In genomic region chr14:96201157-96201556, GRCh38 we compare ENCODE assay signal across 2 cellular contexts.
TF ChIP-seq lines count a peak whose summit lies in the region.

No MANE protein-coding gene starts in this region.

TF ChIP-seq in A549, 52 proteins besides CTCF, POLR2A, EP300 and RAD21:
- TF ChIP-seq POLR2AphosphoS2 (conservative IDR thresholded peaks at IDR 0.05; ENCODE audit: low read length) (no peak), SREBF2 (IDR thresholded peaks at IDR 0.05) (no peak), ESRRA (IDR thresholded peaks at IDR 0.05; ENCODE audit: borderline replicate concordance, low read length) (no peak), ZNF302 (CRISPR knock-in tag; IDR thresholded peaks at IDR 0.05) (no peak), ZSCAN20 (CRISPR knock-in tag; IDR thresholded peaks at IDR 0.05) (no peak), FOXS1 (CRISPR knock-in tag; IDR thresholded peaks at IDR 0.05) (no peak), HDAC2 (IDR thresholded peaks at IDR 0.05) (no peak), TFCP2L1 (CRISPR knock-in tag; IDR thresholded peaks at IDR 0.05) (no peak), HOXB5 (CRISPR knock-in tag; IDR thresholded peaks at IDR 0.05) (no peak), CHD2 (IDR thresholded peaks at IDR 0.05; ENCODE audit: low read length, partially characterized antibody) (no peak), CHD4 (IDR thresholded peaks at IDR 0.05; ENCODE audit: borderline replicate concordance) (no peak), ZC3H11A (IDR thresholded peaks at IDR 0.05) (no peak), HEYL (CRISPR knock-in tag; IDR thresholded peaks at IDR 0.05) (no peak), TP53 (CRISPR knock-in tag; IDR thresholded peaks at IDR 0.05) (no peak), MAZ (IDR thresholded peaks at IDR 0.05; ENCODE audit: borderline replicate concordance, low read depth, low read length) (no peak)
- TF ChIP-seq, protein P1, sequence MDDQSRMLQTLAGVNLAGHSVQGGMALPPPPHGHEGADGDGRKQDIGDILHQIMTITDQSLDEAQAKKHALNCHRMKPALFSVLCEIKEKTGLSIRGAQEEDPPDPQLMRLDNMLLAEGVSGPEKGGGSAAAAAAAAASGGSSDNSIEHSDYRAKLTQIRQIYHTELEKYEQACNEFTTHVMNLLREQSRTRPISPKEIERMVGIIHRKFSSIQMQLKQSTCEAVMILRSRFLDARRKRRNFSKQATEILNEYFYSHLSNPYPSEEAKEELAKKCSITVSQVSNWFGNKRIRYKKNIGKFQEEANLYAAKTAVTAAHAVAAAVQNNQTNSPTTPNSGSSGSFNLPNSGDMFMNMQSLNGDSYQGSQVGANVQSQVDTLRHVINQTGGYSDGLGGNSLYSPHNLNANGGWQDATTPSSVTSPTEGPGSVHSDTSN (IDR thresholded peaks at IDR 0.05) = no peak

TF ChIP-seq in H1, 55 proteins besides CTCF, POLR2A, EP300 and RAD21:
- TF ChIP-seq KDM5A (IDR thresholded peaks at IDR 0.05; ENCODE audit: low read length) (no peak), SIN3A (conservative IDR thresholded peaks at IDR 0.05 in 1 of 2, IDR thresholded peaks at IDR 0.05 in 1 of 2; ENCODE audit: low read depth in 1 of 2, low read length in 2 of 2) (no peak), JUN (IDR thresholded peaks at IDR 0.05; ENCODE audit: low read depth, low read length) (no peak), RFX5 (IDR thresholded peaks at IDR 0.05; ENCODE audit: borderline replicate concordance, low read depth, low read length) (no peak), SAP30 (IDR thresholded peaks at IDR 0.05; ENCODE audit: insufficient read depth, insufficient replicate concordance, low read length) (no peak), ASH2L (IDR thresholded peaks at IDR 0.05; ENCODE audit: low read length) (no peak), NANOG (IDR thresholded peaks at IDR 0.05; ENCODE audit: insufficient read depth, low read depth, low read length, poor library complexity, severe bottlenecking) (no peak)
- TF ChIP-seq, protein P2, sequence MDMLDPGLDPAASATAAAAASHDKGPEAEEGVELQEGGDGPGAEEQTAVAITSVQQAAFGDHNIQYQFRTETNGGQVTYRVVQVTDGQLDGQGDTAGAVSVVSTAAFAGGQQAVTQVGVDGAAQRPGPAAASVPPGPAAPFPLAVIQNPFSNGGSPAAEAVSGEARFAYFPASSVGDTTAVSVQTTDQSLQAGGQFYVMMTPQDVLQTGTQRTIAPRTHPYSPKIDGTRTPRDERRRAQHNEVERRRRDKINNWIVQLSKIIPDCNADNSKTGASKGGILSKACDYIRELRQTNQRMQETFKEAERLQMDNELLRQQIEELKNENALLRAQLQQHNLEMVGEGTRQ (IDR thresholded peaks at IDR 0.05; ENCODE audit: low read length) = no peak
TF ChIP-seq in H1: peak in this region for 0.
